Comparison of ENCODE assay signal across 16 cellular contexts in the genomic region with DNA sequence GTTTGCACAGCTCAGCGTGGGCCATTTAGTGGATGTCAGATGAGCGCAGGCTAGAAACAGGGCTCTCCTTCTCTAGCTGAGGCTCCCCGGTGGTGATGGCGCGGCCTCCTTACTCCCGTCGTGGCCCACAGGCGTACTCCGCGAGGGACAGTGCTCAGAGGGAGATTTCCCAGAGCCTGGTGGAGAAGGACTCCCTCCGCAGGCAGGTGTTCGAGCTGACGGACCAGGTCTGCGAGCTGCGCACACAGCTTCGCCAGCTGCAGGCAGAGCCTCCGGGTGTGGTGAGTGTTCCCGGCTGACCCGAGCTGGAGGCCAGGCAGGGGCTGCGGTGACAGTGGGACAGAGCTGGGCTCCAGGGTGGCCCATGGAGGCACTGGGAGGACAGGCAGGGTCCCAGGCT. TPM values are rescaled to one million over a fixed set of nuclear protein-coding genes. Genes with fewer than 3 reads are reported as not detected.
DNase-seq lines count a peak whose midpoint lies in the region; ATAC-seq and TF ChIP-seq lines count a peak whose summit lies in the region.
"Had no signal": no experiment of that assay in that cellular context is flagged by ENCODE, and none has a peak within 500 bp of the region (broad histone marks: within the 10 kb centered on the region; RNA-seq: fewer than 3 reads in every experiment).

No MANE protein-coding gene starts in this region.

- H3K27me3 Mint-ChIP-seq in activated naive CD4-positive, alpha-beta T cell treated with anti-CD3 and anti-CD28 coated beads, Interleukin-2, amount 50 U/mL, for 24 hours = peaks cover 3% of the 10 kb centered on the region

- intact Hi-C loops in Right ventricle myocardium inferior (cut with DNase I) (no loop called here), psoas muscle (cut with DNase I) (loop anchor here in 1 of 2 donors (10.0 kb wide), 1 partner anchor 174 kb away; no protein-coding TSS in a partner anchor)

- H3K9me3 Mint-ChIP-seq in activated naive CD4-positive, alpha-beta T cell treated with anti-CD3 and anti-CD28 coated beads, Interleukin-2, amount 50 U/mL, for 24 hours = no peaks in the 10 kb centered on the region

- peak overlapping the region; percentile 35 for H3K27ac Mint-ChIP-seq in activated naive CD4-positive, alpha-beta T cell treated with anti-CD3 and anti-CD28 coated beads, Interleukin-2, amount 50 U/mL, for 24 hours

- H3K4me3 ChIP-seq in WERI-Rb-1 (ENCODE audit: low read depth, low read length) = no peak overlapping the region
- H3K4me3 ChIP-seq in iPS DF 6.9 (ENCODE audit: low read length) = no peak overlapping the region
- no peak overlapping the region for H3K4me3 ChIP-seq in psoas muscle

- H3K4me1 ChIP-seq in iPS DF 6.9 (ENCODE audit: control insufficient read depth, insufficient read depth, low read length) (no peaks in the 10 kb centered on the region), psoas muscle (peaks cover 3% of the 10 kb centered on the region)
- H3K4me1 ChIP-seq: Caco-2 had no signal

- H3K36me3 Mint-ChIP-seq in activated naive CD4-positive, alpha-beta T cell treated with anti-CD3 and anti-CD28 coated beads, Interleukin-2, amount 50 U/mL, for 24 hours = no peaks in the 10 kb centered on the region
- H3K36me3 Mint-ChIP-seq: CD14-positive monocyte had no signal

- no peaks in the 10 kb centered on the region for H3K9me3 ChIP-seq in WERI-Rb-1 (ENCODE audit: severe bottlenecking)
- no peaks in the 10 kb centered on the region for H3K9me3 ChIP-seq in iPS DF 6.9 (ENCODE audit: control insufficient read depth, insufficient read depth, low read length)
- H3K9me3 ChIP-seq in psoas muscle = no peaks in the 10 kb centered on the region
- H3K9me3 ChIP-seq: Caco-2 had no signal

- DNase-seq in activated naive CD4-positive, alpha-beta T cell treated with anti-CD3 and anti-CD28 coated beads, Interleukin-2, amount 50 U/mL, for 16 hours = no peak
- peak; percentile 87 for DNase-seq in WERI-Rb-1
- peak; percentile 37 for DNase-seq in iPS DF 6.9 (ENCODE audit: low read depth, low spot score)
- DNase-seq in stimulated activated CD4-positive, alpha-beta T cell treated with anti-CD3 and anti-CD28 coated beads, Interleukin-2, amount 100 ng/mL, for 48 hours = no peak
- no peak for DNase-seq in Right ventricle myocardium inferior (ENCODE audit: missing footprints)
- DNase-seq in psoas muscle = no peak
- DNase-seq: Caco-2, NCI-H1436 treated with DMSO at 0.1 percent for 48 hours, NCI-H2081 treated with DMSO at 0.1 percent for 48 hours, NCI-H345, NCI-H526 treated with DMSO at 0.1 percent for 48 hours, SIG-M5 had no signal

- WGBS in iPS DF 6.9 (ENCODE audit: insufficient coverage, insufficient read length) = no CpG with 5 or more reads among the region's 20 CpGs
- WGBS in psoas muscle, 3 donors = 80 to 82% (median 82%) methylated on average over 20 of the region's 20 CpGs

- H3K4me1 Mint-ChIP-seq in activated naive CD4-positive, alpha-beta T cell treated with anti-CD3 and anti-CD28 coated beads, Interleukin-2, amount 50 U/mL, for 24 hours = no peaks in the 10 kb centered on the region

- H3K27me3 ChIP-seq in WERI-Rb-1 (ENCODE audit: insufficient read depth, low read depth, severe bottlenecking) (no peaks in the 10 kb centered on the region), iPS DF 6.9 (ENCODE audit: control insufficient read depth, insufficient read depth, low read length) (no peaks in the 10 kb centered on the region), psoas muscle (ENCODE audit: insufficient read depth in 3 of 3, low read length in 2 of 3) (peaks cover 0 to 28% (median 2%) of the 10 kb centered on the region in 3 donors)

- no peak overlapping the region for H3K4me3 Mint-ChIP-seq in activated naive CD4-positive, alpha-beta T cell treated with anti-CD3 and anti-CD28 coated beads, Interleukin-2, amount 50 U/mL, for 24 hours
- H3K4me3 Mint-ChIP-seq: CD14-positive monocyte had no signal

- H3K27ac ChIP-seq in WERI-Rb-1 = no peak overlapping the region
- H3K27ac ChIP-seq in iPS DF 6.9 (ENCODE audit: low read length) = no peak overlapping the region
- H3K27ac ChIP-seq in psoas muscle = no peak overlapping the region

- H3K36me3 ChIP-seq in WERI-Rb-1 = no peaks in the 10 kb centered on the region
- H3K36me3 ChIP-seq in iPS DF 6.9 (ENCODE audit: control insufficient read depth, insufficient read depth, low read length) = no peaks in the 10 kb centered on the region
- H3K36me3 ChIP-seq in psoas muscle (ENCODE audit: insufficient read depth in 1 of 2, low read depth in 1 of 2) = no peaks in the 10 kb centered on the region

- TF ChIP-seq CTCF in WERI-Rb-1 (IDR thresholded peaks at IDR 0.05; ENCODE audit: low read depth, low read length) = peak; percentile 87
- TF ChIP-seq CTCF in psoas muscle (IDR thresholded peaks at IDR 0.05) = no peak

- no peak for ATAC-seq in HG03159 (IDR thresholded peaks at IDR 0.05; ENCODE audit: unreplicated experiment)
- no peak for ATAC-seq in Right ventricle myocardium inferior
- ATAC-seq in psoas muscle = no peak
- ATAC-seq: Panc1 had no signal

RNA-seq across cellular contexts. Expression of a gene that starts 21.4 kb away (rescaled TPM):
- not detected for total RNA-seq in Right ventricle myocardium inferior
- total RNA-seq in psoas muscle = under 1 TPM in 1 of 4 donors, not detected in 3; 0.32 TPM
- polyA plus RNA-seq in psoas muscle = under 1 TPM in 2 of 3 donors, not detected in 1; 0.05 to 0.06 TPM

RNA-seq across cellular contexts. Expression of a gene that starts 28.9 kb away (rescaled TPM):
- total RNA-seq in Right ventricle myocardium inferior (12.4 TPM), psoas muscle (10 to 100 TPM in 3 of 4 donors, 1 to 10 TPM in 1; 4.9 to 16.6 (median 13.0) TPM)
- 1 to 10 TPM; 4.7 to 5.6 (median 4.8) TPM for polyA plus RNA-seq in psoas muscle

RNA-seq across cellular contexts. Expression of a gene that starts 29.0 kb away (rescaled TPM):
- total RNA-seq in Right ventricle myocardium inferior = 3.9 TPM
- total RNA-seq in psoas muscle = 1 to 10 TPM; 3.2 to 5.1 (median 3.8) TPM
- polyA plus RNA-seq in psoas muscle = 1 to 10 TPM; 2.2 to 3.2 (median 2.2) TPM

RNA-seq across cellular contexts. Expression of a gene that starts 44.3 kb away (rescaled TPM):
- 31.3 TPM for total RNA-seq in Right ventricle myocardium inferior
- total RNA-seq in psoas muscle = 10 to 100 TPM; 30.1 to 51.2 (median 37.7) TPM
- polyA plus RNA-seq in psoas muscle = 10 to 100 TPM; 26.7 to 77.0 (median 33.5) TPM

Comparison
In these comparisons a context has a peak if more than half of its experiments do, and no peak if none do; other contexts are left out.
1. DNase-seq: peak in WERI-Rb-1 (single experiment) and iPS DF 6.9 (single experiment); none in activated naive CD4-positive, alpha-beta T cell treated with anti-CD3 and anti-CD28 coated beads, Interleukin-2, amount 50 U/mL, for 16 hours (single experiment), stimulated activated CD4-positive, alpha-beta T cell treated with anti-CD3 and anti-CD28 coated beads, Interleukin-2, amount 100 ng/mL, for 48 hours (0 of 2), Right ventricle myocardium inferior (single experiment) and psoas muscle (0 of 2).